1 cellular context compared by ENCODE assay signal in the genomic region with DNA sequence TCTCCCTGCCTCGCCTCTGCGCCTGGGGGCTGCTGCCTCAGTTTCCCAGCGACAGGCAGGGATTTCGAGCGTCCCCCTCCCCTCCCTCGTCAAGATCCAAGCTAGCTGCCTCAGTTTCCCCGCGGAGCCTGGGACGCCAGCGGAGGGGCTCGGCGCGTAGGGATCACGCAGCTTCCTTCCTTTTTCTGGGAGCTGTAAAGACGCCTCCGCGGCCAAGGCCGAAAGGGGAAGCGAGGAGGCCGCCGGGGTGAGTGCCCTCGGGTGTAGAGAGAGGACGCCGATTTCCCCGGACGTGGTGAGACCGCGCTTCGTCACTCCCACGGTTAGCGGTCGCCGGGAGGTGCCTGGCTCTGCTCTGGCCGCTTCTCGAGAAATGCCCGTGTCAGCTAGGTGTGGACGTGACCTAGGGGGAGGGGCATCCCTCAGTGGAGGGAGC.
TF ChIP-seq lines count a peak whose summit lies in the region.

No MANE protein-coding gene starts in this region.

TF ChIP-seq in HepG2, 621 proteins besides CTCF, POLR2A, EP300 and RAD21:
- TF ChIP-seq ZNF543 (CRISPR knock-in tag; IDR thresholded peaks at IDR 0.05) (0 out of 2 replicates have a peak, but pooled peaks have one; percentile 13), AGO2 (optimal IDR thresholded peaks at IDR 0.05; ENCODE audit: low read depth, low read length) (peak; percentile 31), ZNF556 (CRISPR knock-in tag; IDR thresholded peaks at IDR 0.05; ENCODE audit: borderline replicate concordance) (0 out of 2 replicates have a peak, but pooled peaks have one; percentile 21), MEF2D (CRISPR knock-in tag; IDR thresholded peaks at IDR 0.05) (0 out of 2 replicates have a peak, but pooled peaks have one; percentile 8), GABPA (IDR thresholded peaks at IDR 0.05; ENCODE audit: low read depth, low read length) (no peak), GABPA (CRISPR knock-in tag; IDR thresholded peaks at IDR 0.05; ENCODE audit: low read depth) (no peak), ZNF879 (CRISPR knock-in tag; IDR thresholded peaks at IDR 0.05) (no peak), WIZ (CRISPR knock-in tag; IDR thresholded peaks at IDR 0.05) (0 out of 2 replicates have a peak, but pooled peaks have one; percentile 36), ZNF44 (CRISPR knock-in tag; IDR thresholded peaks at IDR 0.05) (no peak), ZNF780A (CRISPR knock-in tag; IDR thresholded peaks at IDR 0.05) (0 out of 2 replicates have a peak, but pooled peaks have one; percentile 17), ZBTB38 (CRISPR knock-in tag; IDR thresholded peaks at IDR 0.05) (peak; percentile 96; the same call in 1 of the 2 replicates), ZBTB8A (CRISPR knock-in tag; IDR thresholded peaks at IDR 0.05; ENCODE audit: borderline replicate concordance, low read depth) (no peak), MEIS1 (CRISPR knock-in tag; IDR thresholded peaks at IDR 0.05; ENCODE audit: borderline replicate concordance) (0 out of 2 replicates have a peak, but pooled peaks have one; percentile 6)
- TF ChIP-seq, protein P1, sequence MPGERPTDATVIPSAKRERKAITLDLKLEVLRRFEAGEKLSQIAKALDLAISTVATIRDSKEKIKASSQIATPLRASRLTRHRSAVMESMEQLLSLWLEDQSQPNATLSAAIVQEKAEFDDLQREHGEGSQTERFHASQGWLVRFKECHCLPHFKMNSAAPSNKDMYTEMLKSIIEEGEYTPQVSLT (CRISPR knock-in tag; IDR thresholded peaks at IDR 0.05; ENCODE audit: borderline replicate concordance, low read depth), result no peak
- TF ChIP-seq, protein P2, sequence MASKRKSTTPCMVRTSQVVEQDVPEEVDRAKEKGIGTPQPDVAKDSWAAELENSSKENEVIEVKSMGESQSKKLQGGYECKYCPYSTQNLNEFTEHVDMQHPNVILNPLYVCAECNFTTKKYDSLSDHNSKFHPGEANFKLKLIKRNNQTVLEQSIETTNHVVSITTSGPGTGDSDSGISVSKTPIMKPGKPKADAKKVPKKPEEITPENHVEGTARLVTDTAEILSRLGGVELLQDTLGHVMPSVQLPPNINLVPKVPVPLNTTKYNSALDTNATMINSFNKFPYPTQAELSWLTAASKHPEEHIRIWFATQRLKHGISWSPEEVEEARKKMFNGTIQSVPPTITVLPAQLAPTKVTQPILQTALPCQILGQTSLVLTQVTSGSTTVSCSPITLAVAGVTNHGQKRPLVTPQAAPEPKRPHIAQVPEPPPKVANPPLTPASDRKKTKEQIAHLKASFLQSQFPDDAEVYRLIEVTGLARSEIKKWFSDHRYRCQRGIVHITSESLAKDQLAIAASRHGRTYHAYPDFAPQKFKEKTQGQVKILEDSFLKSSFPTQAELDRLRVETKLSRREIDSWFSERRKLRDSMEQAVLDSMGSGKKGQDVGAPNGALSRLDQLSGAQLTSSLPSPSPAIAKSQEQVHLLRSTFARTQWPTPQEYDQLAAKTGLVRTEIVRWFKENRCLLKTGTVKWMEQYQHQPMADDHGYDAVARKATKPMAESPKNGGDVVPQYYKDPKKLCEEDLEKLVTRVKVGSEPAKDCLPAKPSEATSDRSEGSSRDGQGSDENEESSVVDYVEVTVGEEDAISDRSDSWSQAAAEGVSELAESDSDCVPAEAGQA (IDR thresholded peaks at IDR 0.05; ENCODE audit: low read depth), result 0 out of 2 replicates have a peak, but pooled peaks have one; percentile 30
- TF ChIP-seq, protein P2 (CRISPR knock-in tag; IDR thresholded peaks at IDR 0.05; ENCODE audit: borderline replicate concordance), result no peak
